9 cellular contexts compared by ENCODE assay signal in the genomic region with DNA sequence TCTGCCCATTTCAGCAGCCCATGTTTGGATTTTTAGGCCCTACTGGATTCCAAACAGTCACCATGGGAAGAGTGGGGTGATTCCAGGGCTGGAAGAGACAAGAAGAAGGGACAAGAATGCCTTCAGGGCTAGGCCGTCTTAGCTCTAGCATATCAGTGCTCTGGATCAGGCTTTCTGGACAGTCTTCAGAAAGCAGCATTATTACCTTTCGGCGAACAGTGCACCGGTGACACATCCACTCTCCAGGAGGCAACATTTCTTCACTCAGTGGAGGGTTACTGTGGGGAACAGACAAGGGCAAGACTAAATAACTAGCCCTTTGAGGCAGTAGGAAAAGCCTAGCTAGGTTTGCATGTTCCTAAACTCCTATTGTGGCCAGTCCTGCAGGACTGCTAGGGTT. TPM values are rescaled to one million over a fixed set of nuclear protein-coding genes. Genes with fewer than 3 reads are reported as not detected.
DNase-seq lines count a peak whose midpoint lies in the region; ATAC-seq and TF ChIP-seq lines count a peak whose summit lies in the region.
"Had no signal": no experiment of that assay in that cellular context is flagged by ENCODE, and none has a peak within 500 bp of the region (broad histone marks: within the 10 kb centered on the region; RNA-seq: fewer than 3 reads in every experiment).

No MANE protein-coding gene starts in this region.

- no peaks in the 10 kb centered on the region for H3K9me3 Mint-ChIP-seq in MCF 10A (ENCODE audit: unreplicated experiment)
- no peaks in the 10 kb centered on the region for H3K9me3 Mint-ChIP-seq in naive B cell

- POLR2A ChIA-PET in MCF 10A (lab: Yijun Ruan, JAX) = interaction anchor here (0.9 to 6.0 kb wide), 10 partner anchors 10 to 207 kb away, joined by 3 to 30 read pairs (median 5); a partner anchor contains a TSS

- peaks cover 31% of the 10 kb centered on the region for H3K4me1 ChIP-seq in ACC112 (ENCODE audit: control insufficient read depth, insufficient read depth, low read length, unreplicated experiment)
- peaks cover 27% of the 10 kb centered on the region for H3K4me1 ChIP-seq in Loucy (ENCODE audit: insufficient read depth, low read length, poor library complexity, severe bottlenecking)
- H3K4me1 ChIP-seq in testis = no peaks in the 10 kb centered on the region

- H3K27ac ChIP-seq in ACC112 (ENCODE audit: low read depth, low read length) = peak overlapping the region; percentile 91
- H3K27ac ChIP-seq in testis = peak overlapping the region in 1 of 2 donors; percentile 27
- H3K27ac ChIP-seq: C4-2B had no signal

- no peaks in the 10 kb centered on the region for H3F3A ChIP-seq in Loucy (ENCODE audit: low read depth)

- peak overlapping the region; percentile 68 for H3K4me2 ChIP-seq in Loucy (ENCODE audit: low read depth, low read length, poor library complexity, severe bottlenecking)

- H3K27me3 Mint-ChIP-seq in MCF 10A (ENCODE audit: insufficient read depth, unreplicated experiment) (no peaks in the 10 kb centered on the region), naive B cell (no peaks in the 10 kb centered on the region)

- H3K79me2 ChIP-seq in ACC112 (ENCODE audit: control insufficient read depth, insufficient read depth, low read length, unreplicated experiment) (peaks cover 51% of the 10 kb centered on the region), Loucy (ENCODE audit: insufficient read depth, low read length) (peaks cover 86% of the 10 kb centered on the region)

- H2AFZ ChIP-seq in ACC112 (ENCODE audit: low read length, unreplicated experiment) (no peak overlapping the region), Loucy (ENCODE audit: low read length) (no peak overlapping the region)

- intact Hi-C loops in MCF 10A (cut with micrococcal nuclease) = no loop called here
- intact Hi-C loops in testis (cut with DNase I; ENCODE audit: low total_unique reads) = no loop called here

- H3K36me3 Mint-ChIP-seq in MCF 10A (ENCODE audit: insufficient read depth, unreplicated experiment) (peaks cover 61% of the 10 kb centered on the region), naive B cell (peaks cover 1 to 12% of the 10 kb centered on the region in 2 donors)

- H3K36me3 ChIP-seq in ACC112 (ENCODE audit: insufficient read depth, low read length) (peaks cover 38% of the 10 kb centered on the region), Loucy (ENCODE audit: insufficient read depth, low read length) (peaks cover 51% of the 10 kb centered on the region; the same call in 1 of the 2 replicates), testis (ENCODE audit: low read depth, missing control alignments) (no peaks in the 10 kb centered on the region)

- WGBS in testis, 2 donors = 94% methylated on average over 4 of the region's 4 CpGs

- peaks cover 58% of the 10 kb centered on the region for H4K20me1 ChIP-seq in Loucy (ENCODE audit: insufficient read depth, low read length, poor library complexity, severe bottlenecking)

- DNase-seq in MCF 10A (ENCODE audit: unreplicated experiment) (no peak), naive B cell (no peak), testis (no peak), NAMALWA (ENCODE audit: low spot score) (no peak)

- TF ChIP-seq CTCF in Loucy (conservative IDR thresholded peaks at IDR 0.05; ENCODE audit: low read length) (no peak), MCF 10A (IDR thresholded peaks at IDR 0.05; ENCODE audit: unreplicated experiment) (no peak), testis (IDR thresholded peaks at IDR 0.05) (no peak)

- no peaks in the 10 kb centered on the region for H3K9me3 ChIP-seq in Loucy (ENCODE audit: insufficient read depth, low read depth, low read length)
- no peaks in the 10 kb centered on the region for H3K9me3 ChIP-seq in testis

- H3K4me3 ChIP-seq in ACC112 (ENCODE audit: low read depth, low read length) (no peak overlapping the region), Loucy (ENCODE audit: low read length, poor library complexity, severe bottlenecking) (no peak overlapping the region), testis (no peak overlapping the region)

- no peaks in the 10 kb centered on the region for H3K9me2 ChIP-seq in Loucy (replicated peaks; ENCODE audit: low read depth, low read length)

- ATAC-seq in naive B cell (ENCODE audit: low read depth in 2 of 2) = no peak
- ATAC-seq in HG02885 (IDR thresholded peaks at IDR 0.05; ENCODE audit: poor library complexity, unreplicated experiment) = no peak
- no peak for ATAC-seq in GM21576 (IDR thresholded peaks at IDR 0.05; ENCODE audit: unreplicated experiment)

- no TSS peak for BruUV-seq in MCF 10A (replicated peaks; lab: Mats Ljungman, UMichigan)

- H3K4me1 Mint-ChIP-seq in MCF 10A (ENCODE audit: insufficient read depth, unreplicated experiment) = peaks cover 20% of the 10 kb centered on the region
- peaks cover 34 to 58% (median 35%) of the 10 kb centered on the region in 3 donors for H3K4me1 Mint-ChIP-seq in naive B cell

- H3K27me3 ChIP-seq in ACC112 (ENCODE audit: insufficient read depth, low read length) = no peaks in the 10 kb centered on the region
- H3K27me3 ChIP-seq in Loucy (ENCODE audit: insufficient read depth, low read length, poor library complexity, severe bottlenecking) = no peaks in the 10 kb centered on the region
- no peaks in the 10 kb centered on the region for H3K27me3 ChIP-seq in testis

- TF ChIP-seq POLR2A in testis (IDR thresholded peaks at IDR 0.05) = no peak

- H3K4me3 Mint-ChIP-seq in MCF 10A (ENCODE audit: unreplicated experiment) (no peak overlapping the region), naive B cell (peak overlapping the region in 2 of 8 donors; percentile 57 to 61)

- H3K9ac ChIP-seq in Loucy (ENCODE audit: low read depth, low read length, poor library complexity, severe bottlenecking) = peak overlapping the region; percentile 17

- H3K27ac Mint-ChIP-seq in MCF 10A (ENCODE audit: low read depth, unreplicated experiment) = peak overlapping the region; percentile 62
- H3K27ac Mint-ChIP-seq in naive B cell = peak overlapping the region; percentile 76 to 94 (median 90)

- CTCF ChIA-PET in MCF 10A (lab: Yijun Ruan, JAX) = interaction anchor here (0.6 to 2.5 kb wide), 9 partner anchors 10 to 1507 kb away, joined by 3 to 13 read pairs (median 3); no protein-coding TSS in a partner anchor

RNA-seq across cellular contexts. Expression of a gene that starts 23.9 kb away (rescaled TPM):
- total RNA-seq in MCF 10A (2022) (9.1 and 9.5 TPM in 2 replicates), testis (10 to 100 TPM; 14.9 to 18.6 TPM)
- polyA plus RNA-seq in naive B cell (ENCODE audit: low read depth in 6 of 6) (10 to 100 TPM in 5 of 6 donors, 1 to 10 TPM in 1; 9.4 to 17.3 (median 11.5) TPM), testis (ENCODE audit: insufficient read depth, low read depth, low replicate concordance) (8.7 TPM)

RNA-seq across cellular contexts. Expression of a gene that starts 24.5 kb away (rescaled TPM):
- total RNA-seq in MCF 10A (2022) (37.6 and 38.2 TPM in 2 replicates), testis (10 to 100 TPM; 82.4 to 85.3 TPM)
- polyA plus RNA-seq in naive B cell (ENCODE audit: low read depth in 6 of 6) (10 to 100 TPM in 1 of 6 donors, 1 to 10 TPM in 4, under 1 TPM in 1; 0.71 to 11.8 (median 5.5) TPM), testis (ENCODE audit: insufficient read depth, low read depth, low replicate concordance) (38.8 TPM)

RNA-seq across cellular contexts. Expression of a gene that starts 29.3 kb away (rescaled TPM):
- 98.5 and 126 TPM in 2 replicates for total RNA-seq in MCF 10A (2022)
- polyA plus RNA-seq in naive B cell (ENCODE audit: low read depth in 6 of 6) = 100 to 1,000 TPM; 431 to 655 (median 460) TPM
- 10 to 100 TPM; 20.9 to 31.3 TPM for total RNA-seq in testis
- 33.2 TPM for polyA plus RNA-seq in testis (ENCODE audit: insufficient read depth, low read depth, low replicate concordance)
